1 cellular context compared by ENCODE assay signal in genomic region chr10:110407301-110408170, GRCh38.
TF ChIP-seq lines count a peak whose summit lies in the region.

No MANE protein-coding gene starts in this region.

TF ChIP-seq in GM23338, 12 proteins besides CTCF, POLR2A, EP300 and RAD21 (continued from another document):
- no peak for TF ChIP-seq ZNF462 (CRISPR knock-in tag; IDR thresholded peaks at IDR 0.05)
- no peak for TF ChIP-seq EZH2 (IDR thresholded peaks at IDR 0.05; ENCODE audit: low read depth, unreplicated experiment)
- TF ChIP-seq REST (IDR thresholded peaks at IDR 0.05; ENCODE audit: unreplicated experiment), result no peak
